ENCODE assay signal across 32 cellular contexts in genomic region chr12:115930336-115930735, GRCh38.
"Had no signal": no experiment of that assay in that cellular context is flagged by ENCODE, and none has a peak within 500 bp of the region (broad histone marks: within the 10 kb centered on the region; RNA-seq: fewer than 3 reads in every experiment).

No MANE protein-coding gene starts in this region.

- DNase-seq: activated B cell treated with CpG ODN at 0.5 μM for 24 hours; activated CD4-positive, alpha-beta memory T cell treated with anti-CD3 and anti-CD28 coated beads for 36 hours; activated CD4-positive, alpha-beta T cell treated with anti-CD3 and anti-CD28 coated beads for 4 hours; activated CD4-positive, alpha-beta T cell treated with anti-CD3 and anti-CD28 coated beads, Interleukin-2, amount 10 ng/mL, durations not matched to agents 24 days and 14 days; activated CD4-positive, alpha-beta T cell treated with anti-CD3 and anti-CD28 coated beads, Interleukin-2, amount 50 U/mL, for 1 hour; activated CD4-positive, alpha-beta T cell treated with anti-CD3 and anti-CD28 coated beads, Interleukin-2, amount 50 U/mL, for 4 hours; activated CD4-positive, CD25-positive, alpha-beta regulatory T cell treated with anti-CD3 and anti-CD28 coated beads, Interleukin-2, amount 50 U/mL, for 72 hours; activated CD8-positive, alpha-beta memory T cell treated with anti-CD3 and anti-CD28 coated beads, Interleukin-2, amount 50 U/mL, for 4 hours; activated CD8-positive, alpha-beta T cell treated with anti-CD3 and anti-CD28 coated beads for 36 hours; activated effector memory CD4-positive, alpha-beta T cell treated with anti-CD3 and anti-CD28 coated beads, Interleukin-2, amount 50 U/mL, for 16 hours; activated gamma-delta T cell treated with Interleukin-2 at 50 U/mL for 16 hours; activated naive CD4-positive, alpha-beta T cell; activated naive CD4-positive, alpha-beta T cell treated with anti-CD3 and anti-CD28 coated beads for 36 hours; activated naive CD4-positive, alpha-beta T cell treated with anti-CD3 and anti-CD28 coated beads, Interleukin-2, amount 50 U/mL, for 16 hours; activated naive CD8-positive, alpha-beta T cell treated with anti-CD3 and anti-CD28 coated beads for 36 hours; activated T-cell treated with anti-CD3 and anti-CD28 coated beads for 4 hours; activated T-cell treated with anti-CD3 and anti-CD28 coated beads, Interleukin-2, amount 50 U/mL, for 1 hour; activated T-cell treated with anti-CD3 and anti-CD28 coated beads, Interleukin-2, amount 50 U/mL, for 4 hours; activated T-cell treated with anti-CD3 and anti-CD28 coated beads, Interleukin-2, amount 50 U/mL, for 72 hours; amniotic stem cell; aorta; body of pancreas; brain microvascular endothelial cell; central memory CD4-positive, alpha-beta T cell; T-cell; T-helper 2 cell; T-helper 9 cell had no signal

- H3K36me3 ChIP-seq: adrenal gland, brain microvascular endothelial cell, breast epithelium had no signal

- H3K27ac ChIP-seq: adrenal gland, body of pancreas, brain microvascular endothelial cell, breast epithelium, VCaP had no signal

- ATAC-seq: activated CD8-positive, alpha-beta T cell treated with anti-CD3 and anti-CD28 coated beads for 36 hours; activated naive CD4-positive, alpha-beta T cell treated with anti-CD3 and anti-CD28 coated beads, Interleukin-2, amount 50 U/mL, for 72 hours; activated T-cell treated with anti-CD3 and anti-CD28 coated beads, Interleukin-2, amount 50 U/mL, for 4 hours; activated T-cell treated with anti-CD3 and anti-CD28 coated beads, Interleukin-2, amount 50 U/mL, for 72 hours; activated T-helper 17 cell treated with anti-CD3 and anti-CD28 coated beads, Interleukin-2, amount 50 U/mL, for 72 hours; body of pancreas; T-cell had no signal

- H3K4me1 ChIP-seq: adrenal gland, body of pancreas, breast epithelium had no signal

- H3K27me3 ChIP-seq: adrenal gland, body of pancreas, brain microvascular endothelial cell, breast epithelium had no signal

- H3K9me3 ChIP-seq: adrenal gland, body of pancreas, breast epithelium had no signal

- H3K4me3 ChIP-seq: adrenal gland, body of pancreas, breast epithelium had no signal
